Comparison of ENCODE assay signal across 8 cellular contexts in genomic region chr10:95445837-95446347, GRCh38.
DNase-seq lines count a peak whose midpoint lies in the region; ATAC-seq and TF ChIP-seq lines count a peak whose summit lies in the region.

No MANE protein-coding gene starts in this region.

- no peaks in the 10 kb centered on the region for H3K36me3 ChIP-seq in heart right ventricle

- WGBS in heart right ventricle, 2 donors, result 50 to 51% methylated on average over 7 of the region's 7 CpGs

- DNase-seq in AML-193 (lab: John Stamatoyannopoulos, UW), result peak; percentile 32 to 55
- peak; percentile 70 for DNase-seq in NCI-H69 (lab: John Stamatoyannopoulos, UW)
- no peak for DNase-seq in activated naive CD8-positive, alpha-beta T cell treated with anti-CD3 and anti-CD28 coated beads, Interleukin-2, amount 10 ng/mL, durations not matched to agents 7 days and 5 days
- DNase-seq in heart right ventricle, result peak in 1 of 2 donors; percentile 68
- DNase-seq in pulmonary artery endothelial cell (ENCODE audit: low read depth, low spot score), result peak; percentile 43
- no peak for DNase-seq in central memory CD4-positive, alpha-beta T cell

- peaks cover 26 to 99% (median 75%) of the 10 kb centered on the region in 9 donors for H3K4me1 ChIP-seq in heart right ventricle

- intact Hi-C loops in heart right ventricle (cut with DNase I), result loop anchor here in 3 of 10 donors (5.0 to 10.0 kb wide), 3 partner anchors 111 to 119 kb away; partner anchors contain the start of gene SORBS1 (in 2 of the 3)

- peak; percentile 48 for ATAC-seq in HG03097 (IDR thresholded peaks at IDR 0.05; ENCODE audit: low FRiP score, unreplicated experiment)
- peak; percentile 56 for ATAC-seq in activated naive CD8-positive, alpha-beta T cell treated with anti-CD3 and anti-CD28 coated beads, Interleukin-2, amount 10 ng/mL, durations not matched to agents 7 days and 5 days (ENCODE audit: low read depth)
- peak; percentile 34 to 61 (median 48) for ATAC-seq in heart right ventricle

- H3K4me3 Mint-ChIP-seq in activated naive CD8-positive, alpha-beta T cell treated with anti-CD3 and anti-CD28 coated beads, Interleukin-2, amount 10 ng/mL, durations not matched to agents 7 days and 5 days, result no peak overlapping the region

- no peaks in the 10 kb centered on the region for H3K9me3 ChIP-seq in heart right ventricle

- POLR2A ChIA-PET in activated naive CD8-positive, alpha-beta T cell treated with anti-CD3 and anti-CD28 coated beads, Interleukin-2, amount 10 ng/mL, durations not matched to agents 7 days and 5 days (lab: Charles Lee), result no interaction called here

- no peaks in the 10 kb centered on the region for H3K9me3 Mint-ChIP-seq in activated naive CD8-positive, alpha-beta T cell treated with anti-CD3 and anti-CD28 coated beads, Interleukin-2, amount 10 ng/mL, durations not matched to agents 7 days and 5 days

- H3K27me3 Mint-ChIP-seq in activated naive CD8-positive, alpha-beta T cell treated with anti-CD3 and anti-CD28 coated beads, Interleukin-2, amount 10 ng/mL, durations not matched to agents 7 days and 5 days, result peaks cover 27% of the 10 kb centered on the region

- peak overlapping the region; percentile 62 to 92 (median 84) for H3K27ac ChIP-seq in heart right ventricle

- no peak overlapping the region for H3K27ac Mint-ChIP-seq in activated naive CD8-positive, alpha-beta T cell treated with anti-CD3 and anti-CD28 coated beads, Interleukin-2, amount 10 ng/mL, durations not matched to agents 7 days and 5 days

- no peaks in the 10 kb centered on the region for H3K36me3 Mint-ChIP-seq in activated naive CD8-positive, alpha-beta T cell treated with anti-CD3 and anti-CD28 coated beads, Interleukin-2, amount 10 ng/mL, durations not matched to agents 7 days and 5 days

- H3K4me1 Mint-ChIP-seq in activated naive CD8-positive, alpha-beta T cell treated with anti-CD3 and anti-CD28 coated beads, Interleukin-2, amount 10 ng/mL, durations not matched to agents 7 days and 5 days, result peaks cover 10% of the 10 kb centered on the region

- peak overlapping the region in 1 of 10 donors; percentile 1 for H3K4me3 ChIP-seq in heart right ventricle

- no peaks in the 10 kb centered on the region for H3K27me3 ChIP-seq in heart right ventricle

- peak; percentile 90 for TF ChIP-seq CTCF in GM12873 (IDR thresholded peaks at IDR 0.05; ENCODE audit: insufficient read depth, low read depth, low read length, missing control alignments)
- peak; percentile 63 to 88 (median 75) for TF ChIP-seq CTCF in heart right ventricle (IDR thresholded peaks at IDR 0.05)

Comparison
In these comparisons a context has a peak if more than half of its experiments do, and no peak if none do; other contexts are left out.
1. DNase-seq: peak in AML-193 (2 of 2), NCI-H69 (single experiment) and pulmonary artery endothelial cell (single experiment); none in activated naive CD8-positive, alpha-beta T cell treated with anti-CD3 and anti-CD28 coated beads, Interleukin-2, amount 10 ng/mL, durations not matched to agents 7 days and 5 days (single experiment) and central memory CD4-positive, alpha-beta T cell (single experiment).
2. Peak in every context shown above with its lines, with median percentiles within 50 percentile points of each other: ATAC-seq.